In genomic region chr19:12696366-12697335, GRCh38 we compare ENCODE assay signal across 8 cellular contexts. TPM values are rescaled to one million over a fixed set of nuclear protein-coding genes. Genes with fewer than 3 reads are reported as not detected.
DNase-seq lines count a peak whose midpoint lies in the region; ATAC-seq and TF ChIP-seq lines count a peak whose summit lies in the region.

Gene FBXW9, minus strand, starts transcription at chr19:12696631. Its CDS starts 50 bp downstream, at chr19:12696581.

- no peaks in the 10 kb centered on the region for H3K9me2 ChIP-seq in PC-9 (ENCODE audit: insufficient read depth)

- peaks cover 46% of the 10 kb centered on the region for H3F3A ChIP-seq in PC-9 (ENCODE audit: insufficient read depth, low read depth)

- H3K36me3 ChIP-seq in PC-9 (ENCODE audit: low read depth) (peaks cover 10% of the 10 kb centered on the region; the same call in 1 of the 2 replicates), esophagus (ENCODE audit: control insufficient read depth in 2 of 2, insufficient read depth in 2 of 2, low read length in 1 of 2) (peaks cover 13 to 16% of the 10 kb centered on the region in 2 donors), mucosa of stomach (ENCODE audit: control insufficient read depth, insufficient read depth, low read length) (no peaks in the 10 kb centered on the region)

- H3K27ac ChIP-seq in PC-9, result peak within 1 kb of the TSS; percentile 48
- H3K27ac ChIP-seq in esophagus (ENCODE audit: low read depth in 2 of 2, low read length in 1 of 2), result peak within 1 kb of the TSS; percentile 86 to 94

- no peaks in the 10 kb centered on the region for H3K9me3 Mint-ChIP-seq in Calu3 (ENCODE audit: low read depth, unreplicated experiment)
- no peaks in the 10 kb centered on the region for H3K9me3 Mint-ChIP-seq in activated T-cell treated with anti-CD3 and anti-CD28 coated beads, Interleukin-2, amount 50 U/mL, for 24 hours

- DNase-seq in Calu3, result peak; percentile 90
- peak; percentile 97 for DNase-seq in KG1 (lab: John Stamatoyannopoulos, UW)
- DNase-seq in PC-9, result peak; percentile 90 to 91
- peak; percentile 99 for DNase-seq in activated T-cell treated with anti-CD3 and anti-CD28 coated beads, Interleukin-2, amount 50 U/mL, for 24 hours
- DNase-seq in stimulated activated CD8-positive, alpha-beta memory T cell treated with anti-CD3 and anti-CD28 coated beads, Interleukin-4, amount 100 ng/mL, for 4 hours (ENCODE audit: low read depth in 2 of 2, low spot score in 1 of 2), result peak; percentile 95 to 99

- peak within 1 kb of the TSS; percentile 72 for H3K4me3 ChIP-seq in PC-9
- H3K4me3 ChIP-seq in esophagus (ENCODE audit: low read depth in 1 of 2, low read length in 2 of 2), result peak within 1 kb of the TSS; percentile 62 to 80
- H3K4me3 ChIP-seq in mucosa of stomach (ENCODE audit: low read length), result peak within 1 kb of the TSS; percentile 63

- no peaks in the 10 kb centered on the region for H3K27me3 ChIP-seq in PC-9 (ENCODE audit: insufficient read depth, low read depth)
- H3K27me3 ChIP-seq in esophagus (ENCODE audit: control insufficient read depth in 1 of 2, insufficient read depth in 2 of 2, low read length in 2 of 2), result no peaks in the 10 kb centered on the region
- no peaks in the 10 kb centered on the region for H3K27me3 ChIP-seq in mucosa of stomach (ENCODE audit: control insufficient read depth, insufficient read depth, low read length)

- H3K36me3 Mint-ChIP-seq in Calu3 (ENCODE audit: insufficient read depth, unreplicated experiment), result peaks cover 30% of the 10 kb centered on the region
- peaks cover 54% of the 10 kb centered on the region for H3K36me3 Mint-ChIP-seq in activated T-cell treated with anti-CD3 and anti-CD28 coated beads, Interleukin-2, amount 50 U/mL, for 24 hours (ENCODE audit: low read depth)

- TF ChIP-seq CTCF in Calu3 (IDR thresholded peaks at IDR 0.05; ENCODE audit: unreplicated experiment), result no peak
- no peak for TF ChIP-seq CTCF in PC-9 (conservative IDR thresholded peaks at IDR 0.05)

- H3K9me3 ChIP-seq in PC-9 (ENCODE audit: insufficient read depth, low read depth) (no peaks in the 10 kb centered on the region), esophagus (ENCODE audit: control insufficient read depth in 2 of 2, insufficient read depth in 1 of 2, low read depth in 1 of 2, low read length in 1 of 2) (no peaks in the 10 kb centered on the region), mucosa of stomach (ENCODE audit: control insufficient read depth, low read length) (no peaks in the 10 kb centered on the region)

- 0 out of 2 replicates have a peak, but pooled peaks cover 3% of the 10 kb centered on the region for H4K20me1 ChIP-seq in PC-9 (ENCODE audit: insufficient read depth)

- POLR2A ChIA-PET in PC-9 (lab: Charles Lee; ENCODE audit: unreplicated experiment), result interaction anchor here (0.7 kb wide), 1 partner anchor 64 kb away, joined by 6 read pairs; no protein-coding TSS in a partner anchor

- 6 to 8% methylated on average over 48 to 59 of the region's 59 CpGs for WGBS in esophagus, 2 donors

- H2AFZ ChIP-seq in PC-9, result peak within 1 kb of the TSS; percentile 73

- H3K79me2 ChIP-seq in PC-9 (ENCODE audit: low read depth), result peaks cover 26% of the 10 kb centered on the region

- intact Hi-C loops in Calu3 (cut with micrococcal nuclease; ENCODE audit: unreplicated experiment), result no loop called here
- intact Hi-C loops in PC-9 (cut with micrococcal nuclease; ENCODE audit: unreplicated experiment), result no loop called here

- peak within 1 kb of the TSS; percentile 71 for H3K9ac ChIP-seq in mucosa of stomach (ENCODE audit: low read length)

- H3K27ac Mint-ChIP-seq in Calu3 (ENCODE audit: unreplicated experiment), result peak within 1 kb of the TSS; percentile 68
- H3K27ac Mint-ChIP-seq in activated T-cell treated with anti-CD3 and anti-CD28 coated beads, Interleukin-2, amount 50 U/mL, for 24 hours, result peak within 1 kb of the TSS; percentile 93

- ATAC-seq in GM21528 (IDR thresholded peaks at IDR 0.05; ENCODE audit: low FRiP score, unreplicated experiment), result peak; percentile 61

- CTCF ChIA-PET in Calu3 (lab: Charles Lee), result no interaction called here
- CTCF ChIA-PET in PC-9 (lab: Charles Lee), result interaction anchor here (0.5 kb wide), 1 partner anchor 276 kb away, joined by 5 read pairs; no protein-coding TSS in a partner anchor

- TSS peak; percentile 96 for BruUV-seq in Calu3 (replicated peaks; lab: Mats Ljungman, UMichigan)
- TSS peak; percentile 96 for BruUV-seq in PC-9 (replicated peaks; lab: Mats Ljungman, UMichigan)

- no peaks in the 10 kb centered on the region for H3K27me3 Mint-ChIP-seq in Calu3 (ENCODE audit: unreplicated experiment)
- no peaks in the 10 kb centered on the region for H3K27me3 Mint-ChIP-seq in activated T-cell treated with anti-CD3 and anti-CD28 coated beads, Interleukin-2, amount 50 U/mL, for 24 hours

- no peaks in the 10 kb centered on the region for H3K4me1 Mint-ChIP-seq in Calu3 (ENCODE audit: low read depth, unreplicated experiment)
- H3K4me1 Mint-ChIP-seq in activated T-cell treated with anti-CD3 and anti-CD28 coated beads, Interleukin-2, amount 50 U/mL, for 24 hours (ENCODE audit: low read depth), result peaks cover 27% of the 10 kb centered on the region

- peak within 1 kb of the TSS; percentile 70 for H3K4me3 Mint-ChIP-seq in Calu3 (ENCODE audit: low read depth, unreplicated experiment)
- H3K4me3 Mint-ChIP-seq in activated T-cell treated with anti-CD3 and anti-CD28 coated beads, Interleukin-2, amount 50 U/mL, for 24 hours, result peak within 1 kb of the TSS; percentile 87

- H3K4me2 ChIP-seq in PC-9, result peak within 1 kb of the TSS; percentile 95

- H3K4me1 ChIP-seq in PC-9 (replicated peaks; ENCODE audit: insufficient read depth) (peaks cover 8% of the 10 kb centered on the region; the same call in 1 of the 2 replicates), esophagus (ENCODE audit: control insufficient read depth in 2 of 2, insufficient read depth in 2 of 2, low read length in 1 of 2) (peaks cover 5 to 8% of the 10 kb centered on the region in 2 donors), mucosa of stomach (ENCODE audit: control insufficient read depth, insufficient read depth, low read length) (peaks cover 15% of the 10 kb centered on the region)

RNA-seq across cellular contexts. Expression of gene FBXW9, which starts in this region (rescaled TPM):
- total RNA-seq in Calu3 (2022) (6.7 and 7.1 TPM in 2 replicates), PC-9 (2021) (21.0 and 21.9 TPM in 2 replicates)
- polyA plus RNA-seq in esophagus, result 10 to 100 TPM in 1 of 2 donors, 1 to 10 TPM in 1; 5.0 to 12.3 TPM

Comparison
In these comparisons a context has a peak if more than half of its experiments do, and no peak if none do; other contexts are left out.
1. Peak in every context shown above with its lines: DNase-seq, ATAC-seq, H3K4me3 ChIP-seq and H3K27ac ChIP-seq.